Comparison of ENCODE assay signal across 19 cellular contexts in the genomic region with DNA sequence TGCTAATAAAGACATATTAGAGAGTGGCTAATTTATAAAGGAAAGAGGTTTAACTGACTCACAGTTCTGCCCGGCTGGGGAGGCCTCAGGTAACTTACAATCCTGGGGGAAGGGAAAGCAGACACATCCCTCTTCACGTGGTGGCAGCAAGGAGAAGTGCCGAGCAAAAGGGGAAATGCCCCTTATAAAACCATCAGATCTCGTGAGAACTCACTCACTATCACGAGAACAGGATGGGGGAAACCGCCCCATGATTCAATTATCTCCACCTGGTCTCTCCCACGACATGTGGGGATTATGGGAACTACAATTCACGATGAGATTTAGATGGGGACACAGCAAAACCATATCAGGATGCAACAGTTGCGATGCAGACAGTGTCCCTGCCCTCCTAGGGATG.
"Had no signal": no experiment of that assay in that cellular context is flagged by ENCODE, and none has a peak within 500 bp of the region (broad histone marks: within the 10 kb centered on the region; RNA-seq: fewer than 3 reads in every experiment).

No MANE protein-coding gene starts in this region.

- H3K4me3 Mint-ChIP-seq: naive thymus-derived CD8-positive, alpha-beta T cell; neural crest cell; stimulated activated effector memory CD8-positive, alpha-beta T cell treated with anti-CD3 and anti-CD28 coated beads, Interleukin-12 subunit alpha, Interleukin-12 subunit beta, amount 100 ng/mL, for 72 hours had no signal

- H3K27me3 ChIP-seq: gastrocnemius medialis, ovary had no signal

- H3K9me3 Mint-ChIP-seq: naive thymus-derived CD8-positive, alpha-beta T cell; neural crest cell; stimulated activated effector memory CD8-positive, alpha-beta T cell treated with anti-CD3 and anti-CD28 coated beads, Interleukin-12 subunit alpha, Interleukin-12 subunit beta, amount 100 ng/mL, for 72 hours had no signal

- H3K36me3 Mint-ChIP-seq: naive thymus-derived CD8-positive, alpha-beta T cell; stimulated activated effector memory CD8-positive, alpha-beta T cell treated with anti-CD3 and anti-CD28 coated beads, Interleukin-12 subunit alpha, Interleukin-12 subunit beta, amount 100 ng/mL, for 72 hours had no signal

- H3K9me3 ChIP-seq: gastrocnemius medialis, heart right ventricle, mucosa of descending colon, ovary, tibial artery, upper lobe of right lung had no signal

- H3K36me3 ChIP-seq: gastrocnemius medialis, heart right ventricle, ovary, tibial artery, upper lobe of right lung had no signal

- H3K27ac Mint-ChIP-seq: naive thymus-derived CD8-positive, alpha-beta T cell; stimulated activated effector memory CD8-positive, alpha-beta T cell treated with anti-CD3 and anti-CD28 coated beads, Interleukin-12 subunit alpha, Interleukin-12 subunit beta, amount 100 ng/mL, for 72 hours had no signal

- H3K4me1 Mint-ChIP-seq: naive thymus-derived CD8-positive, alpha-beta T cell; stimulated activated effector memory CD8-positive, alpha-beta T cell treated with anti-CD3 and anti-CD28 coated beads, Interleukin-12 subunit alpha, Interleukin-12 subunit beta, amount 100 ng/mL, for 72 hours had no signal

- H3K27ac ChIP-seq: coronary artery, dorsolateral prefrontal cortex, gastrocnemius medialis, heart right ventricle, ovary, tibial artery, upper lobe of right lung had no signal

- H3K4me3 ChIP-seq: coronary artery, dorsolateral prefrontal cortex, gastrocnemius medialis, heart right ventricle, mucosa of descending colon, ovary, tibial artery, upper lobe of right lung had no signal

- H3K4me1 ChIP-seq: heart right ventricle, tibial artery, upper lobe of right lung had no signal

- DNase-seq: dorsolateral prefrontal cortex; effector CD8-positive, alpha-beta T cell; gastrocnemius medialis; heart right ventricle; islet precursor cell; mammary epithelial cell; mucosa of descending colon; nucleus accumbens; ovary; right cardiac atrium; stimulated activated CD4-positive, alpha-beta T cell treated with anti-CD3 and anti-CD28 coated beads, Interleukin-4, amount 100 ng/mL, for 1 hour; stimulated activated CD8-positive, alpha-beta memory T cell treated with anti-CD3 and anti-CD28 coated beads, Interleukin-4, amount 100 ng/mL, for 48 hours; stimulated activated naive CD8-positive, alpha-beta T cell treated with anti-CD3 and anti-CD28 coated beads, Interleukin-15, Interleukin-2, amounts not matched to agents 100 U/mL and 50 U/mL, for 24 hours; tibial artery; upper lobe of right lung had no signal
